In genomic region chr16:88100848-88101331, GRCh38 we compare ENCODE assay signal across 8 cellular contexts.
DNase-seq lines count a peak whose midpoint lies in the region; FAIRE-seq and TF ChIP-seq lines count a peak whose summit lies in the region.
"Not testable (repeated sequence)": the region's sequence is repeated elsewhere in the genome, so short reads cannot be mapped to it uniquely, and the experiment has no call there.

No MANE protein-coding gene starts in this region.

- peak; percentile 13 for DNase-seq in CD14-positive monocyte (ENCODE audit: low spot score)
- not testable (repeated sequence) for DNase-seq in HFF-Myc (ENCODE audit: extremely low read depth, low read depth); H1 (ENCODE audit: low read depth in 1 of 2, low spot score in 2 of 2); urothelium cell line (ENCODE audit: low spot score)
- peak; percentile 45 for DNase-seq in NCI-H69 (lab: John Stamatoyannopoulos, UW)
- peak; percentile 38 for DNase-seq in adipocyte (ENCODE audit: low read depth)
- peak; percentile 49 for DNase-seq in iPS-NIHi11 (ENCODE audit: low spot score)
- DNase-seq in nephron progenitor cell, result peak; percentile 62

- not testable (repeated sequence) for H3K4ac ChIP-seq in H1 (replicated peaks; ENCODE audit: insufficient read length, low read depth, low read length)

- H3K4me1 ChIP-seq in adipocyte (ENCODE audit: control insufficient read depth, insufficient read depth, low read length); H1 (replicated peaks in 1 of 4; ENCODE audit: control insufficient read depth in 3 of 4, insufficient read depth in 4 of 4, low read length in 3 of 4): not testable (repeated sequence)

- H3K4me2 ChIP-seq in H1 (ENCODE audit: insufficient read depth in 1 of 2, low read depth in 2 of 2, low read length in 2 of 2), result not testable (repeated sequence)

- H3K14ac ChIP-seq in H1 (ENCODE audit: insufficient read length), result not testable (repeated sequence)

- H4K91ac ChIP-seq in H1 (replicated peaks; ENCODE audit: insufficient read length, low read length), result not testable (repeated sequence)

- CTCF ChIA-PET in H1 (lab: Charles Lee; ENCODE audit: partially characterized antibody), result not testable (repeated sequence)

- peaks cover 4 to 33% (median 21%) of the 10 kb centered on the region in 7 donors for H3K9me3 Mint-ChIP-seq in CD14-positive monocyte
- H3K9me3 Mint-ChIP-seq in nephron progenitor cell, result peaks cover 20% of the 10 kb centered on the region

- H2AFZ ChIP-seq in H1 (ENCODE audit: low read length), result not testable (repeated sequence)

- peak overlapping the region; percentile 51; the same call in 1 of the 2 replicates for H4K8ac ChIP-seq in H1 (ENCODE audit: extremely low read depth, insufficient read depth, low read length)

- not testable (repeated sequence) for TF ChIP-seq RAD21 in H1 (IDR thresholded peaks at IDR 0.05 in 1 of 2, conservative IDR thresholded peaks at IDR 0.05 in 1 of 2; ENCODE audit: low read depth in 2 of 2, low read length in 2 of 2)

- H3K56ac ChIP-seq in H1 (replicated peaks; ENCODE audit: insufficient read length, low read depth, low read length), result not testable (repeated sequence)

- H3K36me3 ChIP-seq in adipocyte (ENCODE audit: control insufficient read depth, insufficient read depth, low read length, severe bottlenecking); H1 (ENCODE audit: control insufficient read depth in 2 of 4, insufficient read depth in 4 of 4, low read length in 3 of 4): not testable (repeated sequence)

- H3K27me3 Mint-ChIP-seq in CD14-positive monocyte (ENCODE audit: low read depth in 3 of 3) (peaks cover 28 to 48% (median 29%) of the 10 kb centered on the region in 3 donors), nephron progenitor cell (ENCODE audit: low read depth, poor library complexity) (peaks cover 41% of the 10 kb centered on the region)

- not testable (repeated sequence) for H4K20me1 ChIP-seq in H1 (replicated peaks in 1 of 2; ENCODE audit: control insufficient read depth in 1 of 2, insufficient read depth in 2 of 2, low read length in 2 of 2)

- 63% methylated on average over 27 of the region's 28 CpGs; no CpG with 5 or more reads in 1 of the 2 experiments for WGBS in H1 (ENCODE audit: extremely low coverage in 1 of 2, insufficient coverage in 1 of 2, insufficient read length in 1 of 2, insufficient replicate concordance in 2 of 2, low coverage in 1 of 2, low lambda C conversion rate in 2 of 2, missing lambda C conversion rate in 1 of 2), 2 experiments

- H2BK15ac ChIP-seq in H1 (ENCODE audit: low read length), result not testable (repeated sequence)

- POLR2A ChIA-PET in H1 (lab: Charles Lee; ENCODE audit: partially characterized antibody), result interaction anchor here (0.6 kb wide), 1 partner anchor 179 kb away, joined by 3 read pairs; no protein-coding TSS in a partner anchor

- TF ChIP-seq CTCF in CD14-positive monocyte (IDR thresholded peaks at IDR 0.05); HFF-Myc (IDR thresholded peaks at IDR 0.05; ENCODE audit: low read depth, low read length, missing control alignments); H1 (IDR thresholded peaks at IDR 0.05; ENCODE audit: control extremely low read depth in 1 of 3, insufficient read depth in 1 of 3, low read depth in 1 of 3, low read length in 3 of 3); nephron progenitor cell (IDR thresholded peaks at IDR 0.05): not testable (repeated sequence)

- TF ChIP-seq POLR2A in H1 (IDR thresholded peaks at IDR 0.05; ENCODE audit: control extremely low read depth in 1 of 2, low read depth in 2 of 2, low read length in 2 of 2), result not testable (repeated sequence)

- not testable (repeated sequence) for H3K23me2 ChIP-seq in H1 (ENCODE audit: low read depth, low read length)

- H3K18ac ChIP-seq in H1 (ENCODE audit: extremely low read depth, low read length), result not testable (repeated sequence)

- not testable (repeated sequence) for H3K4me1 Mint-ChIP-seq in CD14-positive monocyte
- peaks cover 39% of the 10 kb centered on the region for H3K4me1 Mint-ChIP-seq in nephron progenitor cell

- not testable (repeated sequence) for H3K79me1 ChIP-seq in H1 (ENCODE audit: low read depth, low read length)

- H3K79me2 ChIP-seq in H1 (ENCODE audit: control insufficient read depth in 1 of 2, insufficient read depth in 2 of 2, low read length in 2 of 2), result not testable (repeated sequence)

- H3K23ac ChIP-seq in H1 (ENCODE audit: insufficient read length), result not testable (repeated sequence)

- not testable (repeated sequence) for H3K9ac ChIP-seq in adipocyte (ENCODE audit: low read length); H1 (replicated peaks in 1 of 4; ENCODE audit: extremely low read depth in 1 of 4, low read depth in 3 of 4, low read length in 3 of 4)

- TF ChIP-seq EP300 in H1 (IDR thresholded peaks at IDR 0.05; ENCODE audit: borderline replicate concordance in 1 of 2, low read depth in 2 of 2, low read length in 2 of 2), result not testable (repeated sequence)

- not testable (repeated sequence) for H2BK120ac ChIP-seq in H1 (replicated peaks; ENCODE audit: low read depth, low read length)

- not testable (repeated sequence) for H2AK5ac ChIP-seq in H1 (ENCODE audit: low read depth, low read length)

- peak overlapping the region; percentile 20; the same call in 1 of the 2 replicates for H3K4me3 ChIP-seq in HFF-Myc (replicated peaks; ENCODE audit: low read depth, low read length)
- H3K4me3 ChIP-seq in adipocyte (ENCODE audit: low read length); H1 (ENCODE audit: extremely low read depth in 1 of 4, insufficient read depth in 2 of 4, low read depth in 3 of 4, low read length in 4 of 4): not testable (repeated sequence)

- H3K9me3 ChIP-seq in adipocyte (ENCODE audit: control insufficient read depth, low read length), result peaks cover 12% of the 10 kb centered on the region
- not testable (repeated sequence) for H3K9me3 ChIP-seq in H1 (ENCODE audit: insufficient read depth in 2 of 2, low read depth in 1 of 2, low read length in 1 of 2)

- H3K4me3 Mint-ChIP-seq in CD14-positive monocyte, result peak overlapping the region in 1 of 2 donors; percentile 75
- H3K4me3 Mint-ChIP-seq in nephron progenitor cell, result peak overlapping the region; percentile 76

- H2BK5ac ChIP-seq in H1 (ENCODE audit: low read depth, low read length), result not testable (repeated sequence)

- H3K36me3 Mint-ChIP-seq in CD14-positive monocyte; nephron progenitor cell (ENCODE audit: low read depth): not testable (repeated sequence)

- H2BK20ac ChIP-seq in H1 (ENCODE audit: low read length), result not testable (repeated sequence)

- H3K27ac ChIP-seq in H1 (ENCODE audit: low read depth, low read length), result not testable (repeated sequence)

- peak overlapping the region in 1 of 7 donors; percentile 80 for H3K27ac Mint-ChIP-seq in CD14-positive monocyte
- not testable (repeated sequence) for H3K27ac Mint-ChIP-seq in nephron progenitor cell

- H3K27me3 ChIP-seq in adipocyte (replicated peaks; ENCODE audit: control insufficient read depth, insufficient read depth, low read length), result peaks cover 38% of the 10 kb centered on the region
- H3K27me3 ChIP-seq in H1 (replicated peaks in 1 of 4; ENCODE audit: control insufficient read depth in 3 of 4, extremely low read depth in 1 of 4, insufficient read depth in 3 of 4, low read length in 3 of 4), result not testable (repeated sequence)

- H4K5ac ChIP-seq in H1 (ENCODE audit: insufficient read length, low read depth, low read length), result not testable (repeated sequence)

- intact Hi-C loops in CD14-positive monocyte (cut with micrococcal nuclease), result not testable (repeated sequence)

- FAIRE-seq in H1 (lab: Jason Lieb, UNC), result not testable (repeated sequence)
- FAIRE-seq in urothelium cell line (lab: Jason Lieb, UNC), result peak; percentile 13

- H2BK12ac ChIP-seq in H1 (ENCODE audit: low read depth, low read length), result not testable (repeated sequence)
